10 cellular contexts compared by ENCODE assay signal in genomic region chr10:73711683-73712082, GRCh38. TPM values are rescaled to one million over a fixed set of nuclear protein-coding genes. Genes with fewer than 3 reads are reported as not detected.
"Had no signal": no experiment of that assay in that cellular context is flagged by ENCODE, and none has a peak within 500 bp of the region (broad histone marks: within the 10 kb centered on the region; RNA-seq: fewer than 3 reads in every experiment).

No MANE protein-coding gene starts in this region.

RNA-seq across cellular contexts. Expression of gene SYNPO2L, which starts 55.9 kb away (rescaled TPM):
- total RNA-seq: activated CD4-positive, alpha-beta memory T cell treated with anti-CD3 and anti-CD28 coated beads, Interleukin-2, amount 10 ng/mL, durations not matched to agents 7 days and 5 days; activated CD4-positive, alpha-beta T cell treated with anti-CD3 and anti-CD28 coated beads, Interleukin-2, amount 10 ng/mL, durations not matched to agents 7 days and 5 days; activated naive CD4-positive, alpha-beta T cell treated with anti-CD3 and anti-CD28 coated beads, Interleukin-2, amount 50 U/mL, for 72 hours; activated naive CD8-positive, alpha-beta T cell treated with anti-CD3 and anti-CD28 coated beads, Interleukin-2, amount 10 ng/mL, durations not matched to agents 7 days and 5 days; activated T-cell treated with anti-CD3 and anti-CD28 coated beads, Interleukin-2, amount 50 U/mL, for 72 hours; bronchial epithelial cell; dermis microvascular lymphatic vessel endothelial cell; epithelial cell of proximal tubule; glomerular endothelial cell; T-cell had no signal
